ENCODE assay signal across 8 cellular contexts in the genomic region with DNA sequence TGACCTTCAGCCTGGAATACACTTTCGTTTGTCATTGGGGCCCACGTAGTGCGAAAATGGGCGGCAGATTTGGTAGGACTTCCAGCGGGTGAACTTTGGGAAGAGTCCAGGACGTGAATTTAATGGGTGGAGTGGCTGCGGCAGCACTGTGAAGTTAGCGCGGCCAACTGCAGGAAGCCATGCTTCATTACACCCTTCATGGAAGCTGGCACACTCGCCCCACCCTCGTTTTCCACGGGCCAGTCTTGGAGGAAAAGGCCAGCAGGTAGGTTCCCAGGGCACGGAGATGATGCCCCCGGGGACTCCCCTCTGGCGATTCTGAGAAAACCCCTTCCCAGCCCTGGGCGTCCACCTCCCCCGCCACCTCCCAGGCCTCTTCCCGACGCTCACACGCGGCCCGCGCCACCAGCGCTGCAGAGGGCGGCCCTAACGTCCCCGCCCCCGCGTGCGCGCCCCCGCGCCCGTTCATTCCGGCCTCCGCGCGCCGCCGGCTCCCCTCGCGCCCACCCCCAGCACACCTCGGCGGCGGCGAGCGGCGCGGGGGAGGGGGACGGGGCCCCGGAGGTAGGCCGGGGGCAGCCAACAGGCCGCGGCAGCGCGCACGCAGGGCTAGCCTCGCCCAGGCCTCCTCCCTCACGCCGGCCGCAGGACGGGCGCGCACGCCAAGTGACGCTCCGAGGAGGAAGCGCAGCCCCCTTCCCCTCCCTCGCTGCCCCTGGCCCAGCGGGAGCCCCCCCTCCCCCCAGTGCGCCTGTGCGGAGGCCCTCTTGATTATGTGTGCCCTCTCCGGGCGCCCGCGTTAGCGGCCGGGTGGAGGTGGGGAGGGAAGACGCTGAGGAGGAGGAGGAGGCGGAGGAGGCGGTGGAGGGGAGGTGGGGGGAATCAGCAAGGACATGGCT.
DNase-seq lines count a peak whose midpoint lies in the region; ATAC-seq and TF ChIP-seq lines count a peak whose summit lies in the region.

A gene (plus strand): TSS at position 656 of the 899 bp plus-strand sequence. CDS start 413 bp downstream, outside the sequence.

- peak within 1 kb of the TSS; percentile 98 for H3K27ac ChIP-seq in layer of hippocampus (ENCODE audit: low read depth, low read length)

- TF ChIP-seq CTCF in AG09319 (IDR thresholded peaks at IDR 0.05; ENCODE audit: low read depth, low read length) (peak; percentile 20), choroid plexus epithelial cell (conservative IDR thresholded peaks at IDR 0.05; ENCODE audit: low read depth, low read length) (peak; percentile 46)

- DNase-seq in AG09319 (ENCODE audit: extremely low read depth, low read depth) = peak; percentile 93
- DNase-seq in NCI-H446 treated with DMSO at 0.1 percent for 48 hours (lab: John Stamatoyannopoulos, UW) = peak; percentile 92
- peak; percentile 81 to 83 for DNase-seq in activated CD4-positive, alpha-beta T cell treated with anti-CD3 and anti-CD28 coated beads for 24 hours (ENCODE audit: low read depth in 2 of 2)
- DNase-seq in choroid plexus epithelial cell (ENCODE audit: low read depth) = peak; percentile 98
- peak; percentile 83 to 91 for DNase-seq in stimulated activated CD4-positive, alpha-beta T cell treated with anti-CD3 and anti-CD28 coated beads, Interleukin-1b, Interleukin-23, amount 100 ng/mL, for 4 hours (ENCODE audit: low read depth in 2 of 2)

- no peaks in the 10 kb centered on the region for H3K27me3 ChIP-seq in layer of hippocampus (ENCODE audit: control insufficient read depth, insufficient read depth, low read length)

- H3K4me3 ChIP-seq in choroid plexus epithelial cell (ENCODE audit: low read depth, low read length) = peak within 1 kb of the TSS; percentile 76

- peak; percentile 87 for ATAC-seq in GM18909 (IDR thresholded peaks at IDR 0.05; ENCODE audit: poor library complexity, unreplicated experiment)
- ATAC-seq in HG03159 (IDR thresholded peaks at IDR 0.05; ENCODE audit: unreplicated experiment) = peak; percentile 86

Comparison
In these comparisons a context has a peak if more than half of its experiments do, and no peak if none do; other contexts are left out.
1. Peak in every context shown above with its lines: DNase-seq, ATAC-seq, H3K4me3 ChIP-seq and H3K27ac ChIP-seq.